In the genomic region with DNA sequence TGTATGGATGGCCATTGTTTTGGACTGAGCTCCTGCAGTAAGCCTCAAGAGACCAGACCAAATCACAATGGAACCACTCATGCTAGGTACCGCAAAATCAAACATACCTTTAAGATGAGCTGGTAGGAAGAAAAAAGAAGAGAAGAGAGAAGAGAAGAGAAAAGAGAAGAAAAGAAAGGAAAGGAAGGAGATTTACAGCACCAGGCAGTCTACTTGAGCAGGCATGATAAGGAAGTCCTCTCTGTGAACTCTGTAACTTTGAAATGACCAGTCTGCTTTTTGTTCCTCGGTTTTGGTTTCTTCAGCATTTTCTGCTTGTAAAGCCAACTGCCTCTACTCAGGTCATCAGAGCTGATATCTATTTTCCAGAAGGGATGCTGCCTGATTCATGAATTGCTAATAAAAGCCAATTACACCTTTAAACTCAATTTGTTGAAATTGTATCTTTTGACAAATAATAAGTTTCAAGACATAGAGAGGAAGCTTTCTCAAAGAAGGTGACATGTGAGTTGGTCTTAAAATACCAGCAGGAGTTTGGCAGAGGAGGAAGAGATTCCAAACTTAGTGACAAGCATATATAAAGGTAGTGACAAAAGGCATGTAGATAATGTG, we compare ENCODE assay signal across 1 cellular context.
TF ChIP-seq lines count a peak whose summit lies in the region.

No MANE protein-coding gene starts in this region.

TF ChIP-seq in GM23338, 12 proteins besides CTCF, POLR2A, EP300 and RAD21 (continued from another document):
- TF ChIP-seq, protein P1, sequence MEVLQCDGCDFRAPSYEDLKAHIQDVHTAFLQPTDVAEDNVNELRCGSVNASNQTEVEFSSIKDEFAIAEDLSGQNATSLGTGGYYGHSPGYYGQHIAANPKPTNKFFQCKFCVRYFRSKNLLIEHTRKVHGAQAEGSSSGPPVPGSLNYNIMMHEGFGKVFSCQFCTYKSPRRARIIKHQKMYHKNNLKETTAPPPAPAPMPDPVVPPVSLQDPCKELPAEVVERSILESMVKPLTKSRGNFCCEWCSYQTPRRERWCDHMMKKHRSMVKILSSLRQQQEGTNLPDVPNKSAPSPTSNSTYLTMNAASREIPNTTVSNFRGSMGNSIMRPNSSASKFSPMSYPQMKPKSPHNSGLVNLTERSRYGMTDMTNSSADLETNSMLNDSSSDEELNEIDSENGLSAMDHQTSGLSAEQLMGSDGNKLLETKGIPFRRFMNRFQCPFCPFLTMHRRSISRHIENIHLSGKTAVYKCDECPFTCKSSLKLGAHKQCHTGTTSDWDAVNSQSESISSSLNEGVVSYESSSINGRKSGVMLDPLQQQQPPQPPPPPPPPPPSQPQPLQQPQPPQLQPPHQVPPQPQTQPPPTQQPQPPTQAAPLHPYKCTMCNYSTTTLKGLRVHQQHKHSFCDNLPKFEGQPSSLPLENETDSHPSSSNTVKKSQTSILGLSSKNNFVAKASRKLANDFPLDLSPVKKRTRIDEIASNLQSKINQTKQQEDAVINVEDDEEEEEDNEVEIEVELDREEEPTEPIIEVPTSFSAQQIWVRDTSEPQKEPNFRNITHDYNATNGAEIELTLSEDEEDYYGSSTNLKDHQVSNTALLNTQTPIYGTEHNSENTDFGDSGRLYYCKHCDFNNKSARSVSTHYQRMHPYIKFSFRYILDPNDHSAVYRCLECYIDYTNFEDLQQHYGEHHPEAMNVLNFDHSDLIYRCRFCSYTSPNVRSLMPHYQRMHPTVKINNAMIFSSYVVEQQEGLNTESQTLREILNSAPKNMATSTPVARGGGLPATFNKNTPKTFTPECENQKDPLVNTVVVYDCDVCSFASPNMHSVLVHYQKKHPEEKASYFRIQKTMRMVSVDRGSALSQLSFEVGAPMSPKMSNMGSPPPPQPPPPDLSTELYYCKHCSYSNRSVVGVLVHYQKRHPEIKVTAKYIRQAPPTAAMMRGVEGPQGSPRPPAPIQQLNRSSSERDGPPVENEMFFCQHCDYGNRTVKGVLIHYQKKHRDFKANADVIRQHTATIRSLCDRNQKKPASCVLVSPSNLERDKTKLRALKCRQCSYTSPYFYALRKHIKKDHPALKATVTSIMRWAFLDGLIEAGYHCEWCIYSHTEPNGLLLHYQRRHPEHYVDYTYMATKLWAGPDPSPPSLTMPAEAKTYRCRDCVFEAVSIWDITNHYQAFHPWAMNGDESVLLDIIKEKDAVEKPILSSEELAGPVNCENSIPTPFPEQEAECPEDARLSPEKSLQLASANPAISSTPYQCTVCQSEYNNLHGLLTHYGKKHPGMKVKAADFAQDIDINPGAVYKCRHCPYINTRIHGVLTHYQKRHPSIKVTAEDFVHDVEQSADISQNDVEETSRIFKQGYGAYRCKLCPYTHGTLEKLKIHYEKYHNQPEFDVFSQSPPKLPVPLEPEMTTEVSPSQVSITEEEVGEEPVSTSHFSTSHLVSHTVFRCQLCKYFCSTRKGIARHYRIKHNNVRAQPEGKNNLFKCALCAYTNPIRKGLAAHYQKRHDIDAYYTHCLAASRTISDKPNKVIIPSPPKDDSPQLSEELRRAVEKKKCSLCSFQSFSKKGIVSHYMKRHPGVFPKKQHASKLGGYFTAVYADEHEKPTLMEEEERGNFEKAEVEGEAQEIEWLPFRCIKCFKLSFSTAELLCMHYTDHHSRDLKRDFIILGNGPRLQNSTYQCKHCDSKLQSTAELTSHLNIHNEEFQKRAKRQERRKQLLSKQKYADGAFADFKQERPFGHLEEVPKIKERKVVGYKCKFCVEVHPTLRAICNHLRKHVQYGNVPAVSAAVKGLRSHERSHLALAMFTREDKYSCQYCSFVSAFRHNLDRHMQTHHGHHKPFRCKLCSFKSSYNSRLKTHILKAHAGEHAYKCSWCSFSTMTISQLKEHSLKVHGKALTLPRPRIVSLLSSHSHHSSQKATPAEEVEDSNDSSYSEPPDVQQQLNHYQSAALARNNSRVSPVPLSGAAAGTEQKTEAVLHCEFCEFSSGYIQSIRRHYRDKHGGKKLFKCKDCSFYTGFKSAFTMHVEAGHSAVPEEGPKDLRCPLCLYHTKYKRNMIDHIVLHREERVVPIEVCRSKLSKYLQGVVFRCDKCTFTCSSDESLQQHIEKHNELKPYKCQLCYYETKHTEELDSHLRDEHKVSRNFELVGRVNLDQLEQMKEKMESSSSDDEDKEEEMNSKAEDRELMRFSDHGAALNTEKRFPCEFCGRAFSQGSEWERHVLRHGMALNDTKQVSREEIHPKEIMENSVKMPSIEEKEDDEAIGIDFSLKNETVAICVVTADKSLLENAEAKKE (CRISPR knock-in tag; IDR thresholded peaks at IDR 0.05) = no peak
- TF ChIP-seq JUNB (IDR thresholded peaks at IDR 0.05; ENCODE audit: unreplicated experiment) = no peak
- TF ChIP-seq, protein P2, sequence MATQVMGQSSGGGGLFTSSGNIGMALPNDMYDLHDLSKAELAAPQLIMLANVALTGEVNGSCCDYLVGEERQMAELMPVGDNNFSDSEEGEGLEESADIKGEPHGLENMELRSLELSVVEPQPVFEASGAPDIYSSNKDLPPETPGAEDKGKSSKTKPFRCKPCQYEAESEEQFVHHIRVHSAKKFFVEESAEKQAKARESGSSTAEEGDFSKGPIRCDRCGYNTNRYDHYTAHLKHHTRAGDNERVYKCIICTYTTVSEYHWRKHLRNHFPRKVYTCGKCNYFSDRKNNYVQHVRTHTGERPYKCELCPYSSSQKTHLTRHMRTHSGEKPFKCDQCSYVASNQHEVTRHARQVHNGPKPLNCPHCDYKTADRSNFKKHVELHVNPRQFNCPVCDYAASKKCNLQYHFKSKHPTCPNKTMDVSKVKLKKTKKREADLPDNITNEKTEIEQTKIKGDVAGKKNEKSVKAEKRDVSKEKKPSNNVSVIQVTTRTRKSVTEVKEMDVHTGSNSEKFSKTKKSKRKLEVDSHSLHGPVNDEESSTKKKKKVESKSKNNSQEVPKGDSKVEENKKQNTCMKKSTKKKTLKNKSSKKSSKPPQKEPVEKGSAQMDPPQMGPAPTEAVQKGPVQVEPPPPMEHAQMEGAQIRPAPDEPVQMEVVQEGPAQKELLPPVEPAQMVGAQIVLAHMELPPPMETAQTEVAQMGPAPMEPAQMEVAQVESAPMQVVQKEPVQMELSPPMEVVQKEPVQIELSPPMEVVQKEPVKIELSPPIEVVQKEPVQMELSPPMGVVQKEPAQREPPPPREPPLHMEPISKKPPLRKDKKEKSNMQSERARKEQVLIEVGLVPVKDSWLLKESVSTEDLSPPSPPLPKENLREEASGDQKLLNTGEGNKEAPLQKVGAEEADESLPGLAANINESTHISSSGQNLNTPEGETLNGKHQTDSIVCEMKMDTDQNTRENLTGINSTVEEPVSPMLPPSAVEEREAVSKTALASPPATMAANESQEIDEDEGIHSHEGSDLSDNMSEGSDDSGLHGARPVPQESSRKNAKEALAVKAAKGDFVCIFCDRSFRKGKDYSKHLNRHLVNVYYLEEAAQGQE (IDR thresholded peaks at IDR 0.05; ENCODE audit: unreplicated experiment) = no peak
- TF ChIP-seq EZH2 (IDR thresholded peaks at IDR 0.05; ENCODE audit: low read depth, unreplicated experiment) = no peak
- no peak for TF ChIP-seq CREB1 (CRISPR knock-in tag; IDR thresholded peaks at IDR 0.05; ENCODE audit: low read depth)
- TF ChIP-seq POLR2AphosphoS5 (IDR thresholded peaks at IDR 0.05; ENCODE audit: low read depth) = no peak
- TF ChIP-seq STAT1 (IDR thresholded peaks at IDR 0.05; ENCODE audit: unreplicated experiment) = no peak
- TF ChIP-seq EZH2phosphoT487 (IDR thresholded peaks at IDR 0.05; ENCODE audit: unreplicated experiment) = no peak
- no peak for TF ChIP-seq ZNF114 (CRISPR knock-in tag; IDR thresholded peaks at IDR 0.05)
